9 cellular contexts compared by ENCODE assay signal in genomic region chrX:134764202-134764785, GRCh38. TPM values are rescaled to one million over a fixed set of nuclear protein-coding genes. Genes with fewer than 3 reads are reported as not detected.
DNase-seq lines count a peak whose midpoint lies in the region; ATAC-seq and TF ChIP-seq lines count a peak whose summit lies in the region.
"Had no signal": no experiment of that assay in that cellular context is flagged by ENCODE, and none has a peak within 500 bp of the region (broad histone marks: within the 10 kb centered on the region; RNA-seq: fewer than 3 reads in every experiment).

No MANE protein-coding gene starts in this region.

- H3K9me2 ChIP-seq in GM23338 (ENCODE audit: insufficient read depth), result no peaks in the 10 kb centered on the region

- no peak overlapping the region for H3K4me3 Mint-ChIP-seq in GM23338
- no peak overlapping the region for H3K4me3 Mint-ChIP-seq in T-helper 2 cell treated with Interferon-gamma antibody and Interleukin-4, amounts not matched to agents 5 μg/mL and 100 μg/mL, for 36 hours

- H3K4me3 ChIP-seq in GM23338, result no peak overlapping the region
- no peak overlapping the region for H3K4me3 ChIP-seq in upper lobe of right lung
- H3K4me3 ChIP-seq: thoracic aorta had no signal

- peaks cover 7% of the 10 kb centered on the region; the same call in 2 of the 3 replicates for H3K36me3 Mint-ChIP-seq in GM23338 (ENCODE audit: low read depth)
- H3K36me3 Mint-ChIP-seq in T-helper 2 cell treated with Interferon-gamma antibody and Interleukin-4, amounts not matched to agents 5 μg/mL and 100 μg/mL, for 36 hours (ENCODE audit: low read depth), result peaks cover 5% of the 10 kb centered on the region

- H3K36me3 ChIP-seq in GM23338 (ENCODE audit: insufficient read depth), result 0 out of 2 replicates have a peak, but pooled peaks cover 2% of the 10 kb centered on the region
- H3K36me3 ChIP-seq in upper lobe of right lung, result no peaks in the 10 kb centered on the region
- H3K36me3 ChIP-seq: thoracic aorta had no signal

- no peaks in the 10 kb centered on the region for H3K4me1 ChIP-seq in GM23338 (ENCODE audit: insufficient read depth)
- no peaks in the 10 kb centered on the region for H3K4me1 ChIP-seq in upper lobe of right lung

- intact Hi-C loops in upper lobe of right lung (cut with DNase I), result no loop called here

- H3K27ac ChIP-seq in GM23338 (ENCODE audit: low read depth) (no peak overlapping the region), upper lobe of right lung (no peak overlapping the region)
- H3K27ac ChIP-seq: thoracic aorta had no signal

- no peaks in the 10 kb centered on the region for H3K27me3 Mint-ChIP-seq in GM23338 (ENCODE audit: insufficient read depth, low read depth, poor library complexity)
- H3K27me3 Mint-ChIP-seq in T-helper 2 cell treated with Interferon-gamma antibody and Interleukin-4, amounts not matched to agents 5 μg/mL and 100 μg/mL, for 36 hours (ENCODE audit: low read depth), result no peaks in the 10 kb centered on the region

- H3K27ac Mint-ChIP-seq in GM23338, result no peak overlapping the region
- H3K27ac Mint-ChIP-seq in T-helper 2 cell treated with Interferon-gamma antibody and Interleukin-4, amounts not matched to agents 5 μg/mL and 100 μg/mL, for 36 hours, result no peak overlapping the region

- no peaks in the 10 kb centered on the region for H3K79me2 ChIP-seq in GM23338 (replicated peaks; ENCODE audit: insufficient read depth)

- H3K4me1 Mint-ChIP-seq in GM23338, result peaks cover 8% of the 10 kb centered on the region; the same call in 1 of the 3 replicates
- peaks cover 6% of the 10 kb centered on the region for H3K4me1 Mint-ChIP-seq in T-helper 2 cell treated with Interferon-gamma antibody and Interleukin-4, amounts not matched to agents 5 μg/mL and 100 μg/mL, for 36 hours (ENCODE audit: low read depth)

- DNase-seq in DMS53 (lab: John Stamatoyannopoulos, UW), result peak; percentile 86
- peak; percentile 87 for DNase-seq in GM23338 (ENCODE audit: low spot score)
- DNase-seq in NCI-H2171 treated with DMSO at 0.1 percent for 48 hours (lab: John Stamatoyannopoulos, UW), result peak; percentile 49
- peak; percentile 6 for DNase-seq in central memory CD4-positive, alpha-beta T cell
- no peak for DNase-seq in upper lobe of right lung
- DNase-seq in T-helper 2 cell treated with Interferon-gamma antibody and Interleukin-4, amounts not matched to agents 5 μg/mL and 100 μg/mL, for 36 hours (ENCODE audit: low spot score), result no peak
- DNase-seq in islet precursor cell, result no peak
- DNase-seq in DMS153 (lab: John Stamatoyannopoulos, UW), result no peak

- TF ChIP-seq CTCF in GM23338 (conservative IDR thresholded peaks at IDR 0.05; ENCODE audit: low read depth in 2 of 2) (peak; percentile 52 to 56), upper lobe of right lung (IDR thresholded peaks at IDR 0.05) (no peak)

- no peaks in the 10 kb centered on the region for H4K20me1 ChIP-seq in GM23338 (replicated peaks; ENCODE audit: insufficient read depth)

- ATAC-seq in GM23338, result peak; percentile 98
- ATAC-seq in upper lobe of right lung, result peak; percentile 30

- H3K9me3 Mint-ChIP-seq in GM23338, result no peaks in the 10 kb centered on the region
- no peaks in the 10 kb centered on the region for H3K9me3 Mint-ChIP-seq in T-helper 2 cell treated with Interferon-gamma antibody and Interleukin-4, amounts not matched to agents 5 μg/mL and 100 μg/mL, for 36 hours

- H3K27me3 ChIP-seq in GM23338 (ENCODE audit: insufficient read depth), result no peaks in the 10 kb centered on the region
- H3K27me3 ChIP-seq in upper lobe of right lung, result no peaks in the 10 kb centered on the region

- no peak overlapping the region for H2AFZ ChIP-seq in GM23338

- H3K4me2 ChIP-seq in GM23338, result no peak overlapping the region

- H3F3A ChIP-seq in GM23338 (replicated peaks; ENCODE audit: low read depth), result no peaks in the 10 kb centered on the region

- no peaks in the 10 kb centered on the region for H3K9me3 ChIP-seq in upper lobe of right lung
- H3K9me3 ChIP-seq: thoracic aorta had no signal

TF ChIP-seq in GM23338, 12 proteins besides CTCF, POLR2A, EP300 and RAD21:
- TF ChIP-seq STAT1 (IDR thresholded peaks at IDR 0.05; ENCODE audit: unreplicated experiment) (no peak), JUNB (IDR thresholded peaks at IDR 0.05; ENCODE audit: unreplicated experiment) (no peak)

RNA-seq across cellular contexts. Expression of gene PABIR2, which starts 32.7 kb away (rescaled TPM):
- 25.7 and 37.7 TPM in 2 replicates for total RNA-seq in GM23338 (2014; rRNA removed; shearing (Covaris generic))
- polyA plus RNA-seq in GM23338 (2016; fragmentation: Nextera tagmentation; extraction: Ambion mirVana), result 15.2 and 16.2 TPM in 2 replicates
- total RNA-seq in upper lobe of right lung, result 20.6 TPM

Comparison
In these comparisons a context has a peak if more than half of its experiments do, and no peak if none do; other contexts are left out.
1. DNase-seq: peak in DMS53 (single experiment), GM23338 (single experiment), NCI-H2171 treated with DMSO at 0.1 percent for 48 hours (single experiment) and central memory CD4-positive, alpha-beta T cell (single experiment); none in upper lobe of right lung (single experiment), T-helper 2 cell treated with Interferon-gamma antibody and Interleukin-4, amounts not matched to agents 5 μg/mL and 100 μg/mL, for 36 hours (single experiment), islet precursor cell (single experiment) and DMS153 (single experiment).